In the genomic region with DNA sequence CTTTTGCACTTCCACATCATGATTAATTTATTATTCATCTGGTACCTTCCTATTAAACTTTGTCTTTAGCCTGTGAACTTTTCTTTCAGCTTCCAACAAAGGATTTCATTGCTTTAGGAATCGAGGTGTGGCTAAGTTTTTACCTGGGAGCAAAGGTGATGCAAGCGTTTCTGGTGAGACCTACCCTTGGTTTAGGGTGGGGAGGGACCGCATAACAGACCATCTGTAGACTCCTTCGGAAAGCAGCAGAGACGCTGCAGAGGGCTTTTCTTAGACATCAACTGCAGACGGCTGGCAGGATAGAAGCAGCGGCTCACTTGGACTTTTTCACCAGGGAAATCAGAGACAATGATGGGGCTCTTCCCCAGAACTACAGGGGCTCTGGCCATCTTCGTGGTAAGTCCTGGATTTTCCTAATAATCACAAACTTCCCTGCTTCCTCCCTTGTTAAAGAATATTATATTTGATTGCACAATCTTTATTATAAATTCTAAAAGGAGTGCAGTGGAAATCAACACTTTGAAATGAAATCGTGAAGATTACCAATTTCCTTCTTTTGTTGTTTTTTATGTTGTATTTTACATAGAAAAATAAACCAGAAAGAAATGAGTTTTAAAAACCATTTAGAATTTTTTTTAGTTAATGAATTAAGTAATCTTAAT, we compare ENCODE assay signal across 1 cellular context.
TF ChIP-seq lines count a peak whose summit lies in the region.

A gene with protein sequence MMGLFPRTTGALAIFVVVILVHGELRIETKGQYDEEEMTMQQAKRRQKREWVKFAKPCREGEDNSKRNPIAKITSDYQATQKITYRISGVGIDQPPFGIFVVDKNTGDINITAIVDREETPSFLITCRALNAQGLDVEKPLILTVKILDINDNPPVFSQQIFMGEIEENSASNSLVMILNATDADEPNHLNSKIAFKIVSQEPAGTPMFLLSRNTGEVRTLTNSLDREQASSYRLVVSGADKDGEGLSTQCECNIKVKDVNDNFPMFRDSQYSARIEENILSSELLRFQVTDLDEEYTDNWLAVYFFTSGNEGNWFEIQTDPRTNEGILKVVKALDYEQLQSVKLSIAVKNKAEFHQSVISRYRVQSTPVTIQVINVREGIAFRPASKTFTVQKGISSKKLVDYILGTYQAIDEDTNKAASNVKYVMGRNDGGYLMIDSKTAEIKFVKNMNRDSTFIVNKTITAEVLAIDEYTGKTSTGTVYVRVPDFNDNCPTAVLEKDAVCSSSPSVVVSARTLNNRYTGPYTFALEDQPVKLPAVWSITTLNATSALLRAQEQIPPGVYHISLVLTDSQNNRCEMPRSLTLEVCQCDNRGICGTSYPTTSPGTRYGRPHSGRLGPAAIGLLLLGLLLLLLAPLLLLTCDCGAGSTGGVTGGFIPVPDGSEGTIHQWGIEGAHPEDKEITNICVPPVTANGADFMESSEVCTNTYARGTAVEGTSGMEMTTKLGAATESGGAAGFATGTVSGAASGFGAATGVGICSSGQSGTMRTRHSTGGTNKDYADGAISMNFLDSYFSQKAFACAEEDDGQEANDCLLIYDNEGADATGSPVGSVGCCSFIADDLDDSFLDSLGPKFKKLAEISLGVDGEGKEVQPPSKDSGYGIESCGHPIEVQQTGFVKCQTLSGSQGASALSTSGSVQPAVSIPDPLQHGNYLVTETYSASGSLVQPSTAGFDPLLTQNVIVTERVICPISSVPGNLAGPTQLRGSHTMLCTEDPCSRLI (plus strand): TSS at position 212 of the 662 bp plus-strand sequence. CDS start 137 bp downstream, at position 349.

TF ChIP-seq in HepG2, 621 proteins besides CTCF, POLR2A, EP300 and RAD21:
- TF ChIP-seq ZFP1 (CRISPR knock-in tag; IDR thresholded peaks at IDR 0.05) = no peak
- TF ChIP-seq PITX1 (CRISPR knock-in tag; IDR thresholded peaks at IDR 0.05) = no peak
- TF ChIP-seq, protein P1, sequence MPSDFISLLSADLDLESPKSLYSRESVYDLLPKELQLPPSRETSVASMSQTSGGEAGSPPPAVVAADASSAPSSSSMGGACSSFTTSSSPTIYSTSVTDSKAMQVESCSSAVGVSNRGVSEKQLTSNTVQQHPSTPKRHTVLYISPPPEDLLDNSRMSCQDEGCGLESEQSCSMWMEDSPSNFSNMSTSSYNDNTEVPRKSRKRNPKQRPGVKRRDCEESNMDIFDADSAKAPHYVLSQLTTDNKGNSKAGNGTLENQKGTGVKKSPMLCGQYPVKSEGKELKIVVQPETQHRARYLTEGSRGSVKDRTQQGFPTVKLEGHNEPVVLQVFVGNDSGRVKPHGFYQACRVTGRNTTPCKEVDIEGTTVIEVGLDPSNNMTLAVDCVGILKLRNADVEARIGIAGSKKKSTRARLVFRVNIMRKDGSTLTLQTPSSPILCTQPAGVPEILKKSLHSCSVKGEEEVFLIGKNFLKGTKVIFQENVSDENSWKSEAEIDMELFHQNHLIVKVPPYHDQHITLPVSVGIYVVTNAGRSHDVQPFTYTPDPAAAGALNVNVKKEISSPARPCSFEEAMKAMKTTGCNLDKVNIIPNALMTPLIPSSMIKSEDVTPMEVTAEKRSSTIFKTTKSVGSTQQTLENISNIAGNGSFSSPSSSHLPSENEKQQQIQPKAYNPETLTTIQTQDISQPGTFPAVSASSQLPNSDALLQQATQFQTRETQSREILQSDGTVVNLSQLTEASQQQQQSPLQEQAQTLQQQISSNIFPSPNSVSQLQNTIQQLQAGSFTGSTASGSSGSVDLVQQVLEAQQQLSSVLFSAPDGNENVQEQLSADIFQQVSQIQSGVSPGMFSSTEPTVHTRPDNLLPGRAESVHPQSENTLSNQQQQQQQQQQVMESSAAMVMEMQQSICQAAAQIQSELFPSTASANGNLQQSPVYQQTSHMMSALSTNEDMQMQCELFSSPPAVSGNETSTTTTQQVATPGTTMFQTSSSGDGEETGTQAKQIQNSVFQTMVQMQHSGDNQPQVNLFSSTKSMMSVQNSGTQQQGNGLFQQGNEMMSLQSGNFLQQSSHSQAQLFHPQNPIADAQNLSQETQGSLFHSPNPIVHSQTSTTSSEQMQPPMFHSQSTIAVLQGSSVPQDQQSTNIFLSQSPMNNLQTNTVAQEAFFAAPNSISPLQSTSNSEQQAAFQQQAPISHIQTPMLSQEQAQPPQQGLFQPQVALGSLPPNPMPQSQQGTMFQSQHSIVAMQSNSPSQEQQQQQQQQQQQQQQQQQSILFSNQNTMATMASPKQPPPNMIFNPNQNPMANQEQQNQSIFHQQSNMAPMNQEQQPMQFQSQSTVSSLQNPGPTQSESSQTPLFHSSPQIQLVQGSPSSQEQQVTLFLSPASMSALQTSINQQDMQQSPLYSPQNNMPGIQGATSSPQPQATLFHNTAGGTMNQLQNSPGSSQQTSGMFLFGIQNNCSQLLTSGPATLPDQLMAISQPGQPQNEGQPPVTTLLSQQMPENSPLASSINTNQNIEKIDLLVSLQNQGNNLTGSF (CRISPR knock-in tag; IDR thresholded peaks at IDR 0.05) = no peak
- peak; percentile 28; the same call in 1 of the 2 replicates for TF ChIP-seq CEBPB (IDR thresholded peaks at IDR 0.05; ENCODE audit: borderline replicate concordance, low read depth, low read length)
- no peak for TF ChIP-seq DPF2 (CRISPR knock-in tag; IDR thresholded peaks at IDR 0.05; ENCODE audit: borderline replicate concordance, low read depth)
